ENCODE assay signal across 8 cellular contexts in genomic region chr2:235492850-235493344, GRCh38. TPM values are rescaled to one million over a fixed set of nuclear protein-coding genes. Genes with fewer than 3 reads are reported as not detected.
DNase-seq lines count a peak whose midpoint lies in the region; ATAC-seq lines count a peak whose summit lies in the region.

No MANE protein-coding gene starts in this region.

- no peak for ATAC-seq in HG03045 (IDR thresholded peaks at IDR 0.05; ENCODE audit: unreplicated experiment)
- no peak for ATAC-seq in HG03354 (IDR thresholded peaks at IDR 0.05; ENCODE audit: poor library complexity, severe bottlenecking, unreplicated experiment)

- H3K36me3 ChIP-seq in skeletal muscle satellite cell (ENCODE audit: insufficient read depth, low read length), result no peaks in the 10 kb centered on the region

- H3K4me3 ChIP-seq in iPS-11a (ENCODE audit: low read depth, low read length) (peak overlapping the region; percentile 47), skeletal muscle satellite cell (ENCODE audit: low read length) (peak overlapping the region; percentile 87)

- peaks cover 24% of the 10 kb centered on the region for H3K4me1 ChIP-seq in skeletal muscle satellite cell (ENCODE audit: control insufficient read depth, insufficient read depth, low read length)

- H3K27ac Mint-ChIP-seq in activated naive CD8-positive, alpha-beta T cell treated with anti-CD3 and anti-CD28 coated beads for 36 hours, result no peak overlapping the region

- in situ Hi-C loops in G401 (cut with HindIII; ENCODE audit: low sequenced_read_pairs), result no loop called here

- peak overlapping the region; percentile 80 for H3K4me3 Mint-ChIP-seq in activated naive CD8-positive, alpha-beta T cell treated with anti-CD3 and anti-CD28 coated beads for 36 hours

- no peaks in the 10 kb centered on the region for H3K9me3 Mint-ChIP-seq in activated naive CD8-positive, alpha-beta T cell treated with anti-CD3 and anti-CD28 coated beads for 36 hours

- no peaks in the 10 kb centered on the region for H3K36me3 Mint-ChIP-seq in activated naive CD8-positive, alpha-beta T cell treated with anti-CD3 and anti-CD28 coated beads for 36 hours

- H3K27me3 Mint-ChIP-seq in activated naive CD8-positive, alpha-beta T cell treated with anti-CD3 and anti-CD28 coated beads for 36 hours, result peaks cover 68% of the 10 kb centered on the region

- no peaks in the 10 kb centered on the region for H3K27me3 ChIP-seq in skeletal muscle satellite cell (ENCODE audit: control insufficient read depth, insufficient read depth, low read length)

- peak overlapping the region; percentile 85 for H3K4me2 ChIP-seq in skeletal muscle satellite cell (ENCODE audit: low read length)

- H3K9me3 ChIP-seq in skeletal muscle satellite cell (replicated peaks; ENCODE audit: low read length), result no peaks in the 10 kb centered on the region

- peaks cover 5% of the 10 kb centered on the region for H3K4me1 Mint-ChIP-seq in activated naive CD8-positive, alpha-beta T cell treated with anti-CD3 and anti-CD28 coated beads for 36 hours

- peak overlapping the region; percentile 86 for H3K9ac ChIP-seq in skeletal muscle satellite cell (ENCODE audit: low read depth, low read length)

- DNase-seq in G401 (ENCODE audit: low spot score), result peak; percentile 7
- DNase-seq in activated naive CD8-positive, alpha-beta T cell treated with anti-CD3 and anti-CD28 coated beads for 36 hours, result no peak
- no peak for DNase-seq in SK-N-DZ (ENCODE audit: low spot score)
- DNase-seq in activated gamma-delta T cell (lab: John Stamatoyannopoulos, UW), result no peak

RNA-seq across cellular contexts. Expression of gene AGAP1, which starts 0.9 kb away (rescaled TPM):
- 4.9 and 14.4 TPM in 2 replicates for total RNA-seq in G401 (2014; rRNA removed; shearing (Covaris generic))
- total RNA-seq in activated naive CD8-positive, alpha-beta T cell treated with anti-CD3 and anti-CD28 coated beads for 36 hours, result 1 to 10 TPM in 1 of 2 experiments, under 1 TPM in 1; 0.89 to 1.4 TPM
- total RNA-seq in skeletal muscle satellite cell (2012; rRNA removed), result 13.4 and 19.7 TPM in 2 replicates
- 10.1 and 11.7 TPM in 2 replicates for polyA plus RNA-seq in SK-N-DZ (2014; cell fraction: cytosol; rRNA removed)
- polyA plus RNA-seq in SK-N-DZ (2014; cell fraction: nucleus; rRNA removed), result 6.9 and 15.3 TPM in 2 replicates
